32 cellular contexts compared by ENCODE assay signal in the genomic region with DNA sequence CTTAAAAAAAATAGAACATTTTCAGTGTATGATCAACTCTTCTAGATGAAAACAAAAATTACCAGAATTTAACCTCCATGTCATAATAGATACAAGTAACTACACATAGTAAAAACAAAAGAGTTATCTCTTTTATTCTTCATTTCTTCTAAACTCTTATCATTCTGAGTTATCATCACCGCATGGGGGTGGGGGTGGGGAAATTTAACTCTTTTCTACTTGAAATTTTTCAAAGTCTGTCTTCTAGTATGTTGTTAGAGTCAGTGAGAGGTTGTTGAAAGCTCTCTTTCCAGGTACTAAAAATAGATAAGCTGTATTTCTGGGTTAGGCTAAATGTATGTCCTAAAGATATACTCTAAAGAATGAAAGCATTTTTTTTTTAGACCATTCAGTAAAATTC.
"Had no signal": no experiment of that assay in that cellular context is flagged by ENCODE, and none has a peak within 500 bp of the region (broad histone marks: within the 10 kb centered on the region; RNA-seq: fewer than 3 reads in every experiment).

No MANE protein-coding gene starts in this region.

- DNase-seq: activated B cell treated with CpG ODN at 0.5 μM for 24 hours; activated CD4-positive, alpha-beta T cell treated with anti-CD3 and anti-CD28 coated beads, Interleukin-2, amount 50 U/mL, for 1 hour; activated CD8-positive, alpha-beta memory T cell treated with anti-CD3 and anti-CD28 coated beads, Interleukin-2, amount 50 U/mL, for 4 hours; activated effector memory CD4-positive, alpha-beta T cell treated with Interleukin-2 at 50 U/mL for 16 hours; activated naive CD4-positive, alpha-beta T cell treated with anti-CD3 and anti-CD28 coated beads, Interleukin-2, amount 10 ng/mL, durations not matched to agents 7 days and 5 days; activated naive CD8-positive, alpha-beta T cell treated with anti-CD3 and anti-CD28 coated beads, Interleukin-2, amount 50 U/mL, for 24 hours; anterior cingulate cortex; central memory CD4-positive, alpha-beta T cell; Kasumi-1; KBM-7; MG63; NCI-H1048; NCI-H1105 treated with DMSO at 0.1 percent for 48 hours; NCI-H1436; NCI-H1694; NCI-H1930; NCI-H2081 treated with DMSO at 0.1 percent for 48 hours; NCI-H345; NCI-H524 treated with DMSO at 0.1 percent for 48 hours; PC-3; Peyer's patch; RPMI8226; SHP77 treated with DMSO at 0.1 percent for 48 hours; SK-N-SH; T-cell; T-helper 17 cell; T-helper 9 cell had no signal

- H3K4me3 ChIP-seq: MG63, Peyer's patch, SJSA1 had no signal

- H3K9me3 ChIP-seq: MG63, Peyer's patch, SJSA1, SK-N-SH had no signal

- H3K4me1 ChIP-seq: Peyer's patch, SJSA1 had no signal

- H3K27ac ChIP-seq: Peyer's patch, SJSA1, VCaP had no signal

- H3K9me3 Mint-ChIP-seq: activated B cell treated with CpG ODN at 0.5 μM for 24 hours; activated naive CD4-positive, alpha-beta T cell treated with anti-CD3 and anti-CD28 coated beads, Interleukin-2, amount 10 ng/mL, durations not matched to agents 7 days and 5 days; activated naive CD8-positive, alpha-beta T cell treated with anti-CD3 and anti-CD28 coated beads, Interleukin-2, amount 50 U/mL, for 24 hours; activated T-helper 1 cell treated with anti-CD3 and anti-CD28 coated beads, Interleukin-12 subunit alpha, Interleukin-12 subunit beta, Interleukin-2, Interleukin-4 antibody, amounts not matched to agents 30 ng/mL and 10 ng/mL and 1 ng/mL, durations not matched to agents 14 hours and 24 hours and 36 hours; brain; T-cell had no signal

- H3K36me3 Mint-ChIP-seq: activated naive CD4-positive, alpha-beta T cell treated with anti-CD3 and anti-CD28 coated beads, Interleukin-2, amount 10 ng/mL, durations not matched to agents 7 days and 5 days; activated naive CD8-positive, alpha-beta T cell; brain; T-cell had no signal

- ATAC-seq: activated naive CD8-positive, alpha-beta T cell treated with anti-CD3 and anti-CD28 coated beads, Interleukin-2, amount 50 U/mL, for 24 hours; PC-3; T-cell; T-helper 17 cell had no signal

- H3K36me3 ChIP-seq: MG63, Peyer's patch, SJSA1 had no signal

- H3K4me1 Mint-ChIP-seq: activated B cell treated with CpG ODN at 0.5 μM for 24 hours; activated naive CD4-positive, alpha-beta T cell treated with anti-CD3 and anti-CD28 coated beads, Interleukin-2, amount 10 ng/mL, durations not matched to agents 7 days and 5 days; T-cell; T-helper 17 cell had no signal

- H3K27me3 ChIP-seq: MG63, Peyer's patch, SJSA1 had no signal

- H3K27me3 Mint-ChIP-seq: activated B cell treated with CpG ODN at 0.5 μM for 24 hours; activated naive CD4-positive, alpha-beta T cell treated with anti-CD3 and anti-CD28 coated beads, Interleukin-2, amount 10 ng/mL, durations not matched to agents 7 days and 5 days; activated naive CD8-positive, alpha-beta T cell; brain; T-cell; T-helper 17 cell had no signal

- H3K27ac Mint-ChIP-seq: activated B cell treated with CpG ODN at 0.5 μM for 24 hours; activated naive CD4-positive, alpha-beta T cell treated with anti-CD3 and anti-CD28 coated beads, Interleukin-2, amount 10 ng/mL, durations not matched to agents 7 days and 5 days; activated naive CD8-positive, alpha-beta T cell; activated naive CD8-positive, alpha-beta T cell treated with anti-CD3 and anti-CD28 coated beads, Interleukin-2, amount 50 U/mL, for 24 hours; activated T-helper 1 cell treated with anti-CD3 and anti-CD28 coated beads, Interleukin-12 subunit alpha, Interleukin-12 subunit beta, Interleukin-2, Interleukin-4 antibody, amounts not matched to agents 30 ng/mL and 10 ng/mL and 1 ng/mL, durations not matched to agents 14 hours and 24 hours and 36 hours; brain; T-cell; T-helper 17 cell had no signal

- H3K4me3 Mint-ChIP-seq: activated B cell treated with CpG ODN at 0.5 μM for 24 hours; activated naive CD4-positive, alpha-beta T cell treated with anti-CD3 and anti-CD28 coated beads, Interleukin-2, amount 10 ng/mL, durations not matched to agents 7 days and 5 days; activated naive CD8-positive, alpha-beta T cell; activated naive CD8-positive, alpha-beta T cell treated with anti-CD3 and anti-CD28 coated beads, Interleukin-2, amount 50 U/mL, for 24 hours; activated T-helper 1 cell treated with anti-CD3 and anti-CD28 coated beads, Interleukin-12 subunit alpha, Interleukin-12 subunit beta, Interleukin-2, Interleukin-4 antibody, amounts not matched to agents 30 ng/mL and 10 ng/mL and 1 ng/mL, durations not matched to agents 14 hours and 24 hours and 36 hours; brain; T-cell; T-helper 17 cell had no signal
